In the genomic region with DNA sequence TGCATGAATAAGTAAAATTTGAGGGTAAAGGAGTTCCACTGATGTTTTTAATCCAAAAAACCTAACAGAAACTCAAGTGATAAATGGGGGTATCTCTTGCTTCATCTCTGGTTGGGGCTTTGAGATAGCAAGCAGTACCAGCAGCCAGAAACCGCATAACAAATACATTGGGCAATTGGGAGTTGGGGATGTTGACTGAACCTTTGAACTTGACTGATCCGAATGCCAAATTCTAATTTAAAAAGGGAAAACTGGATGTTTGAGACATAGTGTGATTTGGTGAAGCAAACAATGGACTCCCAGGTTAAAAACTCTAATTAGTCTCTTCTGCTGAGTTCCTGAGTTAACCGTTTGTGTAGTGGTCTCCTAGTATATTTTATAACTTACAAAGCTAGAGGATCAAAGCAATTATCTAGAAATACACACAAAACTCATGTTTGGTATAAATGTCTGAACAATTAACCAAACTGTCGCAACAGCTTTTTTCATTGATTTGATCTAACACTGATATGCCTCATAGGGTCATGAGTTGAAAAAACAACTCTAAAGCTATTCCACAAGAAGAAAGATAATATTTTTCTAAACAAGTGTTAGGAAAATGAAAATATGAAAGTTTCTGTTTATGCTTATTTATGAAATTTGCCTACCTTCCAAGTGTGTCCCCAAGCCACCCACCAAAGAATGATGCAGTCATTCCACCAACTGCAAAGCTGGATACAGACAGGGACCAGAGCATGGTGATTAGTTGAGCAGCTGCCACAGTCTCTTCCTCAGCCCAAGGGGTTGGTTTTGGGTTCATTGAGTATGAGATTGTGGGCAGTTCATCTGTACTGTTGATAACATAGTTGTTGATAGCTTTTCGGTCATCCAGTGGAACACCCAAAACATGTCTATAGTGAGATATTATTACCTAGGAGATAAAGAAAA, we compare ENCODE assay signal across 1 cellular context.
TF ChIP-seq lines count a peak whose summit lies in the region.

No MANE protein-coding gene starts in this region.

TF ChIP-seq in HepG2, 621 proteins besides CTCF, POLR2A, EP300 and RAD21 (continued from another document and continues in another):
- TF ChIP-seq, protein P1, sequence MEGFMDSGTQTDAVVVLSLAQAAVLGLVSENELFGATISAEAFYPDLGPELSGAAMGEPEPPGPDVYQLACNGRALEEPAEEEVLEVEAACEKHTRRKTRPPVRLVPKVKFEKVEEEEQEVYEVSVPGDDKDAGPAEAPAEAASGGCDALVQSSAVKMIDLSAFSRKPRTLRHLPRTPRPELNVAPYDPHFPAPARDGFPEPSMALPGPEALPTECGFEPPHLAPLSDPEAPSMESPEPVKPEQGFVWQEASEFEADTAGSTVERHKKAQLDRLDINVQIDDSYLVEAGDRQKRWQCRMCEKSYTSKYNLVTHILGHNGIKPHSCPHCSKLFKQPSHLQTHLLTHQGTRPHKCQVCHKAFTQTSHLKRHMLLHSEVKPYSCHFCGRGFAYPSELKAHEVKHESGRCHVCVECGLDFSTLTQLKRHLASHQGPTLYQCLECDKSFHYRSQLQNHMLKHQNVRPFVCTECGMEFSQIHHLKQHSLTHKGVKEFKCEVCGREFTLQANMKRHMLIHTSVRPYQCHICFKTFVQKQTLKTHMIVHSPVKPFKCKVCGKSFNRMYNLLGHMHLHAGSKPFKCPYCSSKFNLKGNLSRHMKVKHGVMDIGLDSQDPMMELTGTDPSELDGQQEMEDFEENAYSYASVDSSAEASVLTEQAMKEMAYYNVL (CRISPR knock-in tag; IDR thresholded peaks at IDR 0.05; ENCODE audit: borderline replicate concordance) = peak; percentile 84; the same call in 1 of the 2 replicates
- TF ChIP-seq ZEB1 (IDR thresholded peaks at IDR 0.05; ENCODE audit: insufficient replicate concordance, low read depth) = no peak
- TF ChIP-seq U2AF2 (IDR thresholded peaks at IDR 0.05; ENCODE audit: low read depth, low read length) = no peak
- TF ChIP-seq ZNF564 (CRISPR knock-in tag; IDR thresholded peaks at IDR 0.05) = peak; percentile 61; the same call in 1 of the 2 replicates
- peak; percentile 58; the same call in 1 of the 2 replicates for TF ChIP-seq YEATS4 (CRISPR knock-in tag; IDR thresholded peaks at IDR 0.05; ENCODE audit: borderline replicate concordance)
- TF ChIP-seq MIXL1 (CRISPR knock-in tag; IDR thresholded peaks at IDR 0.05) = peak; percentile 91
- TF ChIP-seq, protein P2, sequence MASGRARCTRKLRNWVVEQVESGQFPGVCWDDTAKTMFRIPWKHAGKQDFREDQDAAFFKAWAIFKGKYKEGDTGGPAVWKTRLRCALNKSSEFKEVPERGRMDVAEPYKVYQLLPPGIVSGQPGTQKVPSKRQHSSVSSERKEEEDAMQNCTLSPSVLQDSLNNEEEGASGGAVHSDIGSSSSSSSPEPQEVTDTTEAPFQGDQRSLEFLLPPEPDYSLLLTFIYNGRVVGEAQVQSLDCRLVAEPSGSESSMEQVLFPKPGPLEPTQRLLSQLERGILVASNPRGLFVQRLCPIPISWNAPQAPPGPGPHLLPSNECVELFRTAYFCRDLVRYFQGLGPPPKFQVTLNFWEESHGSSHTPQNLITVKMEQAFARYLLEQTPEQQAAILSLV (CRISPR knock-in tag; IDR thresholded peaks at IDR 0.05; ENCODE audit: borderline replicate concordance) = no peak
- TF ChIP-seq, protein P3, sequence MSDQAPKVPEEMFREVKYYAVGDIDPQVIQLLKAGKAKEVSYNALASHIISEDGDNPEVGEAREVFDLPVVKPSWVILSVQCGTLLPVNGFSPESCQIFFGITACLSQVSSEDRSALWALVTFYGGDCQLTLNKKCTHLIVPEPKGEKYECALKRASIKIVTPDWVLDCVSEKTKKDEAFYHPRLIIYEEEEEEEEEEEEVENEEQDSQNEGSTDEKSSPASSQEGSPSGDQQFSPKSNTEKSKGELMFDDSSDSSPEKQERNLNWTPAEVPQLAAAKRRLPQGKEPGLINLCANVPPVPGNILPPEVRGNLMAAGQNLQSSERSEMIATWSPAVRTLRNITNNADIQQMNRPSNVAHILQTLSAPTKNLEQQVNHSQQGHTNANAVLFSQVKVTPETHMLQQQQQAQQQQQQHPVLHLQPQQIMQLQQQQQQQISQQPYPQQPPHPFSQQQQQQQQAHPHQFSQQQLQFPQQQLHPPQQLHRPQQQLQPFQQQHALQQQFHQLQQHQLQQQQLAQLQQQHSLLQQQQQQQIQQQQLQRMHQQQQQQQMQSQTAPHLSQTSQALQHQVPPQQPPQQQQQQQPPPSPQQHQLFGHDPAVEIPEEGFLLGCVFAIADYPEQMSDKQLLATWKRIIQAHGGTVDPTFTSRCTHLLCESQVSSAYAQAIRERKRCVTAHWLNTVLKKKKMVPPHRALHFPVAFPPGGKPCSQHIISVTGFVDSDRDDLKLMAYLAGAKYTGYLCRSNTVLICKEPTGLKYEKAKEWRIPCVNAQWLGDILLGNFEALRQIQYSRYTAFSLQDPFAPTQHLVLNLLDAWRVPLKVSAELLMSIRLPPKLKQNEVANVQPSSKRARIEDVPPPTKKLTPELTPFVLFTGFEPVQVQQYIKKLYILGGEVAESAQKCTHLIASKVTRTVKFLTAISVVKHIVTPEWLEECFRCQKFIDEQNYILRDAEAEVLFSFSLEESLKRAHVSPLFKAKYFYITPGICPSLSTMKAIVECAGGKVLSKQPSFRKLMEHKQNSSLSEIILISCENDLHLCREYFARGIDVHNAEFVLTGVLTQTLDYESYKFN (CRISPR knock-in tag; conservative IDR thresholded peaks at IDR 0.05) = peak; percentile 92
- TF ChIP-seq, protein P4, sequence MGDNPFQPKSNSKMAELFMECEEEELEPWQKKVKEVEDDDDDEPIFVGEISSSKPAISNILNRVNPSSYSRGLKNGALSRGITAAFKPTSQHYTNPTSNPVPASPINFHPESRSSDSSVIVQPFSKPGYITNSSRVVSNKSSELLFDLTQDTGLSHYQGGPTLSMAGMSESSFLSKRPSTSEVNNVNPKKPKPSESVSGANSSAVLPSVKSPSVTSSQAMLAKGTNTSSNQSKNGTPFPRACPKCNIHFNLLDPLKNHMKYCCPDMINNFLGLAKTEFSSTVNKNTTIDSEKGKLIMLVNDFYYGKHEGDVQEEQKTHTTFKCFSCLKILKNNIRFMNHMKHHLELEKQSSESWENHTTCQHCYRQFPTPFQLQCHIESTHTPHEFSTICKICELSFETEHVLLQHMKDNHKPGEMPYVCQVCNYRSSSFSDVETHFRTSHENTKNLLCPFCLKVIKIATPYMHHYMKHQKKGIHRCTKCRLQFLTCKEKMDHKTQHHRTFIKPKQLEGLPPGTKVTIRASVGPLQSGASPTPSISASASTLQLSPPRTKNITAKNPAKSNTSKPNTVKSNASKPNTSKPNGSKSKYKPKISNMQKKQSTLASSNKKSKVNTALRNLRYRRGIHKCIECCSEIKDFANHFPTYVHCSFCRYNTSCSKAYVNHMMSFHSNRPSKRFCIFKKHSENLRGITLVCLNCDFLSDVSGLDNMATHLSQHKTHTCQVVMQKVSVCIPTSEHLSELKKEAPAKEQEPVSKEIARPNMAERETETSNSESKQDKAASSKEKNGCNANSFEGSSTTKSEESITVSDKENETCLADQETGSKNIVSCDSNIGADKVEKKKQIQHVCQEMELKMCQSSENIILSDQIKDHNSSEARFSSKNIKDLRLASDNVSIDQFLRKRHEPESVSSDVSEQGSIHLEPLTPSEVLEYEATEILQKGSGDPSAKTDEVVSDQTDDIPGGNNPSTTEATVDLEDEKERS (CRISPR knock-in tag; IDR thresholded peaks at IDR 0.05) = 0 out of 2 replicates have a peak, but pooled peaks have one; percentile 44
- TF ChIP-seq CEBPG (CRISPR knock-in tag; IDR thresholded peaks at IDR 0.05) = peak; percentile 97
- peak; percentile 97 for TF ChIP-seq HMG20A (CRISPR knock-in tag; IDR thresholded peaks at IDR 0.05; ENCODE audit: borderline replicate concordance)
- no peak for TF ChIP-seq ZNF251 (CRISPR knock-in tag; IDR thresholded peaks at IDR 0.05)
- no peak for TF ChIP-seq ZNF7 (CRISPR knock-in tag; IDR thresholded peaks at IDR 0.05)
- TF ChIP-seq, protein P5, sequence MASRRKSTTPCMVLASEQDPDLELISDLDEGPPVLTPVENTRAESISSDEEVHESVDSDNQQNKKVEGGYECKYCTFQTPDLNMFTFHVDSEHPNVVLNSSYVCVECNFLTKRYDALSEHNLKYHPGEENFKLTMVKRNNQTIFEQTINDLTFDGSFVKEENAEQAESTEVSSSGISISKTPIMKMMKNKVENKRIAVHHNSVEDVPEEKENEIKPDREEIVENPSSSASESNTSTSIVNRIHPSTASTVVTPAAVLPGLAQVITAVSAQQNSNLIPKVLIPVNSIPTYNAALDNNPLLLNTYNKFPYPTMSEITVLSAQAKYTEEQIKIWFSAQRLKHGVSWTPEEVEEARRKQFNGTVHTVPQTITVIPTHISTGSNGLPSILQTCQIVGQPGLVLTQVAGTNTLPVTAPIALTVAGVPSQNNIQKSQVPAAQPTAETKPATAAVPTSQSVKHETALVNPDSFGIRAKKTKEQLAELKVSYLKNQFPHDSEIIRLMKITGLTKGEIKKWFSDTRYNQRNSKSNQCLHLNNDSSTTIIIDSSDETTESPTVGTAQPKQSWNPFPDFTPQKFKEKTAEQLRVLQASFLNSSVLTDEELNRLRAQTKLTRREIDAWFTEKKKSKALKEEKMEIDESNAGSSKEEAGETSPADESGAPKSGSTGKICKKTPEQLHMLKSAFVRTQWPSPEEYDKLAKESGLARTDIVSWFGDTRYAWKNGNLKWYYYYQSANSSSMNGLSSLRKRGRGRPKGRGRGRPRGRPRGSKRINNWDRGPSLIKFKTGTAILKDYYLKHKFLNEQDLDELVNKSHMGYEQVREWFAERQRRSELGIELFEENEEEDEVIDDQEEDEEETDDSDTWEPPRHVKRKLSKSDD (CRISPR knock-in tag; IDR thresholded peaks at IDR 0.05; ENCODE audit: low read depth) = no peak
- no peak for TF ChIP-seq ZNF451 (CRISPR knock-in tag; IDR thresholded peaks at IDR 0.05)
- TF ChIP-seq ZNF772 (CRISPR knock-in tag; IDR thresholded peaks at IDR 0.05) = peak; percentile 22; the same call in 1 of the 2 replicates
- TF ChIP-seq HHEX (CRISPR knock-in tag; IDR thresholded peaks at IDR 0.05) = peak; percentile 83
- TF ChIP-seq ZNF501 (CRISPR knock-in tag; IDR thresholded peaks at IDR 0.05) = no peak
- TF ChIP-seq, protein P6, sequence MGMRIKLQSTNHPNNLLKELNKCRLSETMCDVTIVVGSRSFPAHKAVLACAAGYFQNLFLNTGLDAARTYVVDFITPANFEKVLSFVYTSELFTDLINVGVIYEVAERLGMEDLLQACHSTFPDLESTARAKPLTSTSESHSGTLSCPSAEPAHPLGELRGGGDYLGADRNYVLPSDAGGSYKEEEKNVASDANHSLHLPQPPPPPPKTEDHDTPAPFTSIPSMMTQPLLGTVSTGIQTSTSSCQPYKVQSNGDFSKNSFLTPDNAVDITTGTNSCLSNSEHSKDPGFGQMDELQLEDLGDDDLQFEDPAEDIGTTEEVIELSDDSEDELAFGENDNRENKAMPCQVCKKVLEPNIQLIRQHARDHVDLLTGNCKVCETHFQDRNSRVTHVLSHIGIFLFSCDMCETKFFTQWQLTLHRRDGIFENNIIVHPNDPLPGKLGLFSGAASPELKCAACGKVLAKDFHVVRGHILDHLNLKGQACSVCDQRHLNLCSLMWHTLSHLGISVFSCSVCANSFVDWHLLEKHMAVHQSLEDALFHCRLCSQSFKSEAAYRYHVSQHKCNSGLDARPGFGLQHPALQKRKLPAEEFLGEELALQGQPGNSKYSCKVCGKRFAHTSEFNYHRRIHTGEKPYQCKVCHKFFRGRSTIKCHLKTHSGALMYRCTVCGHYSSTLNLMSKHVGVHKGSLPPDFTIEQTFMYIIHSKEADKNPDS (CRISPR knock-in tag; IDR thresholded peaks at IDR 0.05) = no peak
- TF ChIP-seq MIER2 (CRISPR knock-in tag; IDR thresholded peaks at IDR 0.05) = 0 out of 2 replicates have a peak, but pooled peaks have one; percentile 52
- TF ChIP-seq ZNF879 (CRISPR knock-in tag; IDR thresholded peaks at IDR 0.05) = no peak
- peak; percentile 89 for TF ChIP-seq TBL1XR1 (IDR thresholded peaks at IDR 0.05; ENCODE audit: borderline replicate concordance, low read length, partially characterized antibody)
- TF ChIP-seq REL (CRISPR knock-in tag; conservative IDR thresholded peaks at IDR 0.05) = no peak
- TF ChIP-seq GTF3A (CRISPR knock-in tag; conservative IDR thresholded peaks at IDR 0.05) = no peak
- TF ChIP-seq, protein P7, sequence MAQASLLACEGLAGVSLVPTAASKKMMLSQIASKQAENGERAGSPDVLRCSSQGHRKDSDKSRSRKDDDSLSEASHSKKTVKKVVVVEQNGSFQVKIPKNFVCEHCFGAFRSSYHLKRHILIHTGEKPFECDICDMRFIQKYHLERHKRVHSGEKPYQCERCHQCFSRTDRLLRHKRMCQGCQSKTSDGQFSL (CRISPR knock-in tag; IDR thresholded peaks at IDR 0.05) = no peak
- no peak for TF ChIP-seq U2AF1 (optimal IDR thresholded peaks at IDR 0.05; ENCODE audit: low read depth, low read length)
- TF ChIP-seq EED (CRISPR knock-in tag; IDR thresholded peaks at IDR 0.05) = no peak
- TF ChIP-seq ZNF124 (CRISPR knock-in tag; IDR thresholded peaks at IDR 0.05) = 0 out of 2 replicates have a peak, but pooled peaks have one; percentile 49
- TF ChIP-seq DMAP1 (CRISPR knock-in tag; IDR thresholded peaks at IDR 0.05) = no peak; the same call in 1 of the 2 replicates
- no peak for TF ChIP-seq PHF20 (CRISPR knock-in tag; IDR thresholded peaks at IDR 0.05)
- no peak for TF ChIP-seq ZNF343 (CRISPR knock-in tag; IDR thresholded peaks at IDR 0.05)
- TF ChIP-seq, protein P8, sequence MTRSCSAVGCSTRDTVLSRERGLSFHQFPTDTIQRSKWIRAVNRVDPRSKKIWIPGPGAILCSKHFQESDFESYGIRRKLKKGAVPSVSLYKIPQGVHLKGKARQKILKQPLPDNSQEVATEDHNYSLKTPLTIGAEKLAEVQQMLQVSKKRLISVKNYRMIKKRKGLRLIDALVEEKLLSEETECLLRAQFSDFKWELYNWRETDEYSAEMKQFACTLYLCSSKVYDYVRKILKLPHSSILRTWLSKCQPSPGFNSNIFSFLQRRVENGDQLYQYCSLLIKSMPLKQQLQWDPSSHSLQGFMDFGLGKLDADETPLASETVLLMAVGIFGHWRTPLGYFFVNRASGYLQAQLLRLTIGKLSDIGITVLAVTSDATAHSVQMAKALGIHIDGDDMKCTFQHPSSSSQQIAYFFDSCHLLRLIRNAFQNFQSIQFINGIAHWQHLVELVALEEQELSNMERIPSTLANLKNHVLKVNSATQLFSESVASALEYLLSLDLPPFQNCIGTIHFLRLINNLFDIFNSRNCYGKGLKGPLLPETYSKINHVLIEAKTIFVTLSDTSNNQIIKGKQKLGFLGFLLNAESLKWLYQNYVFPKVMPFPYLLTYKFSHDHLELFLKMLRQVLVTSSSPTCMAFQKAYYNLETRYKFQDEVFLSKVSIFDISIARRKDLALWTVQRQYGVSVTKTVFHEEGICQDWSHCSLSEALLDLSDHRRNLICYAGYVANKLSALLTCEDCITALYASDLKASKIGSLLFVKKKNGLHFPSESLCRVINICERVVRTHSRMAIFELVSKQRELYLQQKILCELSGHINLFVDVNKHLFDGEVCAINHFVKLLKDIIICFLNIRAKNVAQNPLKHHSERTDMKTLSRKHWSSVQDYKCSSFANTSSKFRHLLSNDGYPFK (CRISPR knock-in tag; IDR thresholded peaks at IDR 0.05; ENCODE audit: borderline replicate concordance) = no peak
- TF ChIP-seq ZNF205 (CRISPR knock-in tag; IDR thresholded peaks at IDR 0.05) = peak; percentile 68; the same call in 1 of the 2 replicates
- TF ChIP-seq, protein P9, sequence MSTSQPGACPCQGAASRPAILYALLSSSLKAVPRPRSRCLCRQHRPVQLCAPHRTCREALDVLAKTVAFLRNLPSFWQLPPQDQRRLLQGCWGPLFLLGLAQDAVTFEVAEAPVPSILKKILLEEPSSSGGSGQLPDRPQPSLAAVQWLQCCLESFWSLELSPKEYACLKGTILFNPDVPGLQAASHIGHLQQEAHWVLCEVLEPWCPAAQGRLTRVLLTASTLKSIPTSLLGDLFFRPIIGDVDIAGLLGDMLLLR (CRISPR knock-in tag; IDR thresholded peaks at IDR 0.05) = no peak
- peak; percentile 91 for TF ChIP-seq ZMYM4 (CRISPR knock-in tag; IDR thresholded peaks at IDR 0.05)
- TF ChIP-seq, protein P10, sequence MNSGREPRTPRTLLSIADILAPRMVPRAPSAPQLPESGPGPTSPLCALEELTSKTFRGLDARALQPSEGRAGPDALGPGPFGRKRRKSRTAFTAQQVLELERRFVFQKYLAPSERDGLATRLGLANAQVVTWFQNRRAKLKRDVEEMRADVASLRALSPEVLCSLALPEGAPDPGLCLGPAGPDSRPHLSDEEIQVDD (CRISPR knock-in tag; IDR thresholded peaks at IDR 0.05; ENCODE audit: borderline replicate concordance) = no peak
- no peak for TF ChIP-seq CHD2 (IDR thresholded peaks at IDR 0.05; ENCODE audit: low read depth, low read length)
